ENCODE assay signal across 26 cellular contexts in genomic region chr21:27681038-27681437, GRCh38.
DNase-seq lines count a peak whose midpoint lies in the region; ATAC-seq, FAIRE-seq and TF ChIP-seq lines count a peak whose summit lies in the region.
"Had no signal": no experiment of that assay in that cellular context is flagged by ENCODE, and none has a peak within 500 bp of the region (broad histone marks: within the 10 kb centered on the region; RNA-seq: fewer than 3 reads in every experiment).

No MANE protein-coding gene starts in this region.

- H3K4me1 ChIP-seq in IMR-90 (ENCODE audit: control insufficient read depth, insufficient read depth, low read length) (no peaks in the 10 kb centered on the region), endothelial cell of umbilical vein (ENCODE audit: control insufficient read depth, extremely low read depth, insufficient read depth, low read length) (peaks cover 8% of the 10 kb centered on the region), mesenchymal stem cell (ENCODE audit: control insufficient read depth, insufficient read depth, low read depth, low read length) (no peaks in the 10 kb centered on the region)
- H3K4me1 ChIP-seq: A549, Peyer's patch, prostate gland had no signal

- BruUV-seq in IMR-90 (replicated peaks; lab: Mats Ljungman, UMichigan) (no TSS peak), endothelial cell of umbilical vein (replicated peaks; lab: Mats Ljungman, UMichigan) (no TSS peak)

- H3K18ac ChIP-seq in IMR-90 (ENCODE audit: low read depth, low read length) (no peak overlapping the region), mesenchymal stem cell (ENCODE audit: low read depth in 1 of 2, low read length in 2 of 2) (no peak overlapping the region)

- H4K8ac ChIP-seq in IMR-90 (ENCODE audit: low read depth in 2 of 2, low read length in 2 of 2): no peak overlapping the region; a peak in 1 of 4 replicates
- no peak overlapping the region for H4K8ac ChIP-seq in mesenchymal stem cell (ENCODE audit: low read length)

- H3K27me3 ChIP-seq in IMR-90 (ENCODE audit: control insufficient read depth, insufficient read depth, low read length): no peaks in the 10 kb centered on the region
- H3K27me3 ChIP-seq in endothelial cell of umbilical vein (ENCODE audit: control insufficient read depth in 2 of 2, insufficient read depth in 2 of 2, low read length in 2 of 2): no peaks in the 10 kb centered on the region
- H3K27me3 ChIP-seq in mesenchymal stem cell (ENCODE audit: control insufficient read depth in 1 of 2, insufficient read depth in 1 of 2, low read length in 2 of 2): no peaks in the 10 kb centered on the region
- H3K27me3 ChIP-seq: Peyer's patch, SJCRH30 had no signal

- no peaks in the 10 kb centered on the region for H3K79me2 ChIP-seq in endothelial cell of umbilical vein (ENCODE audit: control insufficient read depth, insufficient read depth, low read length)

- H3K4me2 ChIP-seq in IMR-90 (ENCODE audit: low read depth, low read length) (no peak overlapping the region), endothelial cell of umbilical vein (ENCODE audit: insufficient read depth, low read length) (no peak overlapping the region), mesenchymal stem cell (ENCODE audit: low read length, poor library complexity, severe bottlenecking) (no peak overlapping the region)
- H3K4me2 ChIP-seq: A549 had no signal

- H2AK5ac ChIP-seq in IMR-90 (ENCODE audit: low read depth, low read length) (no peak overlapping the region), mesenchymal stem cell (ENCODE audit: low read length, severe bottlenecking) (no peak overlapping the region)

- no peak overlapping the region for H3K4ac ChIP-seq in IMR-90 (ENCODE audit: low read depth, low read length)
- H3K4ac ChIP-seq in mesenchymal stem cell (ENCODE audit: low read depth in 1 of 2, low read length in 2 of 2): no peak overlapping the region

- no peaks in the 10 kb centered on the region for H3K36me3 Mint-ChIP-seq in activated T-helper 1 cell treated with anti-CD3 and anti-CD28 coated beads, Interleukin-12 subunit alpha, Interleukin-12 subunit beta, Interleukin-2, Interleukin-4 antibody, amounts not matched to agents 30 ng/mL and 10 ng/mL and 1 ng/mL, durations not matched to agents 14 hours and 24 hours and 36 hours (ENCODE audit: low read depth)
- H3K36me3 Mint-ChIP-seq: T-cell had no signal

- intact Hi-C loops in IMR-90 (cut with micrococcal nuclease) (no loop called here), endothelial cell of umbilical vein (cut with micrococcal nuclease) (loop anchor here (10.0 kb wide), 1 partner anchor 86 kb away; no protein-coding TSS in a partner anchor)
- intact Hi-C loops in activated T-helper 1 cell treated with anti-CD3 and anti-CD28 coated beads, Interleukin-12 subunit alpha, Interleukin-12 subunit beta, Interleukin-2, Interleukin-4 antibody, amounts not matched to agents 30 ng/mL and 10 ng/mL and 1 ng/mL, durations not matched to agents 14 hours and 24 hours and 36 hours (cut with micrococcal nuclease): no loop called here

- no peak overlapping the region for H3K27ac Mint-ChIP-seq in activated T-helper 1 cell treated with anti-CD3 and anti-CD28 coated beads, Interleukin-12 subunit alpha, Interleukin-12 subunit beta, Interleukin-2, Interleukin-4 antibody, amounts not matched to agents 30 ng/mL and 10 ng/mL and 1 ng/mL, durations not matched to agents 14 hours and 24 hours and 36 hours
- H3K27ac Mint-ChIP-seq: activated CD8-positive, alpha-beta T cell treated with anti-CD3 and anti-CD28 coated beads for 36 hours; T-cell had no signal

- H3K79me1 ChIP-seq in IMR-90 (ENCODE audit: low read depth in 1 of 2, low read length in 2 of 2) (no peaks in the 10 kb centered on the region), mesenchymal stem cell (replicated peaks; ENCODE audit: low read length, poor library complexity, severe bottlenecking) (no peaks in the 10 kb centered on the region)

- no peak overlapping the region for H2AFZ ChIP-seq in IMR-90 (replicated peaks; ENCODE audit: low read length, poor library complexity)
- no peak overlapping the region for H2AFZ ChIP-seq in endothelial cell of umbilical vein (ENCODE audit: low read depth, low read length)
- no peak overlapping the region for H2AFZ ChIP-seq in mesenchymal stem cell (ENCODE audit: low read depth, low read length)

- no peak for TF ChIP-seq POLR2A in IMR-90 (IDR thresholded peaks at IDR 0.05; ENCODE audit: low read depth, low read length)
- TF ChIP-seq POLR2A in endothelial cell of umbilical vein (IDR thresholded peaks at IDR 0.05; ENCODE audit: low read depth, low read length): no peak

- no peak for FAIRE-seq in endothelial cell of umbilical vein (lab: Jason Lieb, UNC)
- FAIRE-seq: A549, TTC549 had no signal

- H3K27me3 Mint-ChIP-seq in activated T-helper 1 cell treated with anti-CD3 and anti-CD28 coated beads, Interleukin-12 subunit alpha, Interleukin-12 subunit beta, Interleukin-2, Interleukin-4 antibody, amounts not matched to agents 30 ng/mL and 10 ng/mL and 1 ng/mL, durations not matched to agents 14 hours and 24 hours and 36 hours (ENCODE audit: insufficient read depth): no peaks in the 10 kb centered on the region
- H3K27me3 Mint-ChIP-seq: activated CD8-positive, alpha-beta T cell treated with anti-CD3 and anti-CD28 coated beads for 36 hours; T-cell had no signal

- no peaks in the 10 kb centered on the region for H3K9me3 ChIP-seq in IMR-90 (ENCODE audit: control insufficient read depth, insufficient read depth, low read length)
- no peaks in the 10 kb centered on the region for H3K9me3 ChIP-seq in endothelial cell of umbilical vein (replicated peaks; ENCODE audit: control insufficient read depth, insufficient read depth, low read length)
- no peaks in the 10 kb centered on the region for H3K9me3 ChIP-seq in mesenchymal stem cell (ENCODE audit: control insufficient read depth, low read length)
- H3K9me3 ChIP-seq: A549, Peyer's patch, prostate gland had no signal

- in situ Hi-C loops in IMR-90 (cut with MboI; ENCODE audit: low sequenced_read_pairs) (no loop called here), GM13977 (cut with MboI; ENCODE audit: low pct_unique_long_range_greater_than_20kb, low sequenced_read_pairs, unreplicated experiment) (no loop called here)

- TF ChIP-seq CTCF in AG10803 (conservative IDR thresholded peaks at IDR 0.05; ENCODE audit: low read length) (no peak), IMR-90 (conservative IDR thresholded peaks at IDR 0.05; ENCODE audit: low read depth, low read length) (no peak), endothelial cell of umbilical vein (IDR thresholded peaks at IDR 0.05; ENCODE audit: extremely low read depth in 1 of 2, insufficient read depth in 1 of 2, low read depth in 1 of 2, low read length in 2 of 2) (no peak), GM13977 (IDR thresholded peaks at IDR 0.05; ENCODE audit: extremely low read depth, insufficient read depth, missing control alignments) (no peak)

- H2BK20ac ChIP-seq in IMR-90 (ENCODE audit: low read depth, low read length): no peak overlapping the region

- no peak overlapping the region for H4K5ac ChIP-seq in IMR-90 (ENCODE audit: low read depth, low read length)

- POLR2A ChIA-PET in IMR-90 (lab: Charles Lee; ENCODE audit: unreplicated experiment) (no interaction called here), endothelial cell of umbilical vein (lab: Charles Lee) (no interaction called here)

- H3K9ac ChIP-seq in IMR-90 (ENCODE audit: low read depth, low read length) (no peak overlapping the region), endothelial cell of umbilical vein (replicated peaks; ENCODE audit: extremely low read depth, insufficient read depth, low read length) (no peak overlapping the region), mesenchymal stem cell (ENCODE audit: low read length) (no peak overlapping the region)

- no peaks in the 10 kb centered on the region for H4K20me1 ChIP-seq in IMR-90 (ENCODE audit: insufficient read depth, low read length)
- no peaks in the 10 kb centered on the region for H4K20me1 ChIP-seq in endothelial cell of umbilical vein (replicated peaks; ENCODE audit: control insufficient read depth, extremely low read depth, insufficient read depth, low read length)

- CTCF ChIA-PET in IMR-90 (lab: Yijun Ruan, JAX): interaction anchor here (0.6 kb wide), 1 partner anchor 56 kb away, joined by 3 read pairs; no protein-coding TSS in a partner anchor
- CTCF ChIA-PET in endothelial cell of umbilical vein (lab: Charles Lee): no interaction called here

- no peak for TF ChIP-seq RAD21 in IMR-90 (IDR thresholded peaks at IDR 0.05; ENCODE audit: low read length)

- H3K27ac ChIP-seq in IMR-90 (ENCODE audit: insufficient read depth, low read length) (no peak overlapping the region), endothelial cell of umbilical vein (ENCODE audit: insufficient read depth, low read depth, low read length) (no peak overlapping the region), mesenchymal stem cell (ENCODE audit: low read length, poor library complexity, severe bottlenecking) (no peak overlapping the region)
- H3K27ac ChIP-seq: A549, Peyer's patch, prostate gland, SJCRH30 had no signal

- H4K91ac ChIP-seq in IMR-90 (ENCODE audit: insufficient read depth, low read depth, low read length): no peak overlapping the region
- H4K91ac ChIP-seq in mesenchymal stem cell (ENCODE audit: low read length): no peak overlapping the region

- H2BK15ac ChIP-seq in IMR-90 (ENCODE audit: low read depth, low read length): no peak overlapping the region
- H2BK15ac ChIP-seq in mesenchymal stem cell (ENCODE audit: low read depth, poor library complexity, severe bottlenecking): no peak overlapping the region

- H3K9me3 Mint-ChIP-seq in activated T-helper 1 cell treated with anti-CD3 and anti-CD28 coated beads, Interleukin-12 subunit alpha, Interleukin-12 subunit beta, Interleukin-2, Interleukin-4 antibody, amounts not matched to agents 30 ng/mL and 10 ng/mL and 1 ng/mL, durations not matched to agents 14 hours and 24 hours and 36 hours: no peaks in the 10 kb centered on the region

- H2AK9ac ChIP-seq in IMR-90 (replicated peaks; ENCODE audit: low read depth, low read length, poor library complexity): no peak overlapping the region

- DNase-seq in AG10803 (ENCODE audit: low read depth) (peak; percentile 57), IMR-90 (peak; percentile 46), endothelial cell of umbilical vein (ENCODE audit: low read depth, low spot score) (peak; percentile 14), mesenchymal stem cell (peak; percentile 29), nucleus accumbens (lab: John Stamatoyannopoulos, UW) (no peak), GM13977 (ENCODE audit: low spot score) (no peak)
- DNase-seq in activated T-helper 1 cell treated with anti-CD3 and anti-CD28 coated beads, Interleukin-12 subunit alpha, Interleukin-12 subunit beta, Interleukin-2, Interleukin-4 antibody, amounts not matched to agents 30 ng/mL and 10 ng/mL and 1 ng/mL, durations not matched to agents 14 hours and 24 hours and 36 hours (ENCODE audit: low spot score): no peak
- DNase-seq: activated CD4-positive, alpha-beta T cell treated with anti-CD3 and anti-CD28 coated beads for 1 hour; activated CD8-positive, alpha-beta T cell treated with anti-CD3 and anti-CD28 coated beads for 36 hours; activated effector memory CD4-positive, alpha-beta T cell treated with anti-CD3 and anti-CD28 coated beads, Interleukin-2, amount 50 U/mL, for 16 hours; C1 segment of cervical spinal cord; Calu3; DND-41; erythroblast; kidney glomerular epithelial cell; NCI-H1436; NCI-H524; Peyer's patch; SJCRH30; T-cell; trophoblast cell had no signal

- no peak for ATAC-seq in IMR-90 (ENCODE audit: low read depth)
- ATAC-seq in GM18907 (IDR thresholded peaks at IDR 0.05; ENCODE audit: unreplicated experiment): no peak
- ATAC-seq: A549; activated CD8-positive, alpha-beta T cell treated with anti-CD3 and anti-CD28 coated beads for 36 hours; T-cell had no signal

- H3K4me3 ChIP-seq in AG10803 (ENCODE audit: low read length): no peak overlapping the region
- H3K4me3 ChIP-seq in IMR-90 (ENCODE audit: insufficient read depth, low read depth, low read length): no peak overlapping the region
- H3K4me3 ChIP-seq in endothelial cell of umbilical vein (replicated peaks in 1 of 3; ENCODE audit: insufficient read depth in 1 of 3, low read depth in 1 of 3, low read length in 3 of 3): no peak overlapping the region
- no peak overlapping the region for H3K4me3 ChIP-seq in mesenchymal stem cell (ENCODE audit: insufficient read depth in 1 of 2, low read depth in 1 of 2, low read length in 2 of 2)
- H3K4me3 ChIP-seq: A549, Peyer's patch, prostate gland, SJCRH30, skin epidermis had no signal

- H3K4me3 Mint-ChIP-seq in activated T-helper 1 cell treated with anti-CD3 and anti-CD28 coated beads, Interleukin-12 subunit alpha, Interleukin-12 subunit beta, Interleukin-2, Interleukin-4 antibody, amounts not matched to agents 30 ng/mL and 10 ng/mL and 1 ng/mL, durations not matched to agents 14 hours and 24 hours and 36 hours: no peak overlapping the region
- H3K4me3 Mint-ChIP-seq: activated CD8-positive, alpha-beta T cell treated with anti-CD3 and anti-CD28 coated beads for 36 hours; T-cell had no signal

- H2BK120ac ChIP-seq in IMR-90 (ENCODE audit: low read depth, low read length): no peak overlapping the region
- no peak overlapping the region for H2BK120ac ChIP-seq in mesenchymal stem cell (ENCODE audit: low read depth, low read length)

- H3K9me1 ChIP-seq in IMR-90 (ENCODE audit: insufficient read depth, low read length) (no peaks in the 10 kb centered on the region), endothelial cell of umbilical vein (replicated peaks; ENCODE audit: control insufficient read depth, extremely low read depth, insufficient read depth, low read length) (no peaks in the 10 kb centered on the region)

- H2BK5ac ChIP-seq in IMR-90 (ENCODE audit: low read depth, low read length, poor library complexity, severe bottlenecking) (peak overlapping the region; percentile 38), mesenchymal stem cell (ENCODE audit: low read depth, low read length, poor library complexity, severe bottlenecking) (no peak overlapping the region)

- dilution Hi-C loops in IMR-90 (cut with HindIII; ENCODE audit: low sequenced_read_pairs, unreplicated experiment) (no loop called here), endothelial cell of umbilical vein (cut with MboI; ENCODE audit: extremely low pct_ligation_motif_present, low sequenced_read_pairs) (no loop called here)

- H3K4me1 Mint-ChIP-seq in activated T-helper 1 cell treated with anti-CD3 and anti-CD28 coated beads, Interleukin-12 subunit alpha, Interleukin-12 subunit beta, Interleukin-2, Interleukin-4 antibody, amounts not matched to agents 30 ng/mL and 10 ng/mL and 1 ng/mL, durations not matched to agents 14 hours and 24 hours and 36 hours (ENCODE audit: low read depth): no peaks in the 10 kb centered on the region
- H3K4me1 Mint-ChIP-seq: T-cell had no signal

- no peak overlapping the region for H2BK12ac ChIP-seq in mesenchymal stem cell (ENCODE audit: low read length in 2 of 2)

- no peak overlapping the region for H3K23ac ChIP-seq in IMR-90 (ENCODE audit: low read depth, low read length)
- H3K23ac ChIP-seq in mesenchymal stem cell (ENCODE audit: low read length in 2 of 2): no peak overlapping the region

- H3K36me3 ChIP-seq in IMR-90 (ENCODE audit: control insufficient read depth, insufficient read depth, low read length) (no peaks in the 10 kb centered on the region), endothelial cell of umbilical vein (ENCODE audit: control insufficient read depth in 2 of 2, extremely low read depth in 1 of 2, insufficient read depth in 2 of 2, low read length in 2 of 2) (no peaks in the 10 kb centered on the region), mesenchymal stem cell (ENCODE audit: control insufficient read depth in 1 of 2, insufficient read depth in 2 of 2, low read depth in 1 of 2, low read length in 2 of 2) (no peaks in the 10 kb centered on the region)
- H3K36me3 ChIP-seq: Peyer's patch, prostate gland, SJCRH30 had no signal

- H3K14ac ChIP-seq in IMR-90 (replicated peaks; ENCODE audit: low read depth, low read length): no peak overlapping the region
- H3K14ac ChIP-seq in mesenchymal stem cell (ENCODE audit: low read length in 2 of 2): no peak overlapping the region

- H3K56ac ChIP-seq in IMR-90 (ENCODE audit: extremely low read depth, insufficient read depth, low read length): no peak overlapping the region

Comparison
In these comparisons a context has a peak if more than half of its experiments do, and no peak if none do; other contexts are left out.
1. DNase-seq: peak in AG10803 (single experiment), IMR-90 (single experiment), endothelial cell of umbilical vein (single experiment) and mesenchymal stem cell (single experiment); none in nucleus accumbens (0 of 56), GM13977 (single experiment) and activated T-helper 1 cell treated with anti-CD3 and anti-CD28 coated beads, Interleukin-12 subunit alpha, Interleukin-12 subunit beta, Interleukin-2, Interleukin-4 antibody, amounts not matched to agents 30 ng/mL and 10 ng/mL and 1 ng/mL, durations not matched to agents 14 hours and 24 hours and 36 hours (single experiment).